Comparison of ENCODE assay signal across 8 cellular contexts in genomic region chr1:66374561-66375111, GRCh38.
DNase-seq lines count a peak whose midpoint lies in the region; ATAC-seq and TF ChIP-seq lines count a peak whose summit lies in the region.

No MANE protein-coding gene starts in this region.

- H2BK120ac ChIP-seq in neuronal stem cell (ENCODE audit: low read depth, low read length), result no peak overlapping the region

- H3K9me3 Mint-ChIP-seq in activated CD4-positive, alpha-beta memory T cell treated with anti-CD3 and anti-CD28 coated beads, Interleukin-2, amount 10 ng/mL, durations not matched to agents 7 days and 5 days, result no peaks in the 10 kb centered on the region

- no peaks in the 10 kb centered on the region for H3K27me3 Mint-ChIP-seq in activated CD4-positive, alpha-beta memory T cell treated with anti-CD3 and anti-CD28 coated beads, Interleukin-2, amount 10 ng/mL, durations not matched to agents 7 days and 5 days

- H3K4me3 ChIP-seq in BJ (ENCODE audit: low read depth, low read length) (no peak overlapping the region), tibial nerve (no peak overlapping the region), neuronal stem cell (ENCODE audit: low read length in 2 of 2) (no peak overlapping the region)

- no peak overlapping the region for H4K8ac ChIP-seq in neuronal stem cell (ENCODE audit: low read depth, low read length)

- H3K36me3 Mint-ChIP-seq in activated CD4-positive, alpha-beta memory T cell treated with anti-CD3 and anti-CD28 coated beads, Interleukin-2, amount 10 ng/mL, durations not matched to agents 7 days and 5 days (ENCODE audit: low read depth), result peaks cover 42% of the 10 kb centered on the region

- POLR2A ChIA-PET in BJ (lab: Charles Lee), result no interaction called here
- POLR2A ChIA-PET in activated CD4-positive, alpha-beta memory T cell treated with anti-CD3 and anti-CD28 coated beads, Interleukin-2, amount 10 ng/mL, durations not matched to agents 7 days and 5 days (lab: Charles Lee), result interaction anchor here (0.9 to 2.3 kb wide), 8 partner anchors 23 to 100 kb away, joined by 3 to 7 read pairs (median 4); no protein-coding TSS in a partner anchor

- no peak overlapping the region for H3K14ac ChIP-seq in neuronal stem cell (ENCODE audit: low read length)

- H3K23ac ChIP-seq in neuronal stem cell (ENCODE audit: low read depth, low read length, poor library complexity), result no peak overlapping the region

- H2BK15ac ChIP-seq in neuronal stem cell (ENCODE audit: low read length), result no peak overlapping the region

- H3K18ac ChIP-seq in neuronal stem cell (ENCODE audit: low read length), result no peak overlapping the region

- no peak overlapping the region for H2AFZ ChIP-seq in neuronal stem cell (ENCODE audit: low read length)

- TF ChIP-seq POLR2A in tibial nerve (IDR thresholded peaks at IDR 0.05), result no peak

- H2AK5ac ChIP-seq in neuronal stem cell (ENCODE audit: low read depth, low read length), result no peak overlapping the region

- TF ChIP-seq CTCF in BJ (IDR thresholded peaks at IDR 0.05; ENCODE audit: insufficient read depth, low read depth, low read length) (no peak), tibial nerve (IDR thresholded peaks at IDR 0.05) (no peak)

- H3K27ac ChIP-seq in tibial nerve, result peak overlapping the region in 3 of 4 donors; percentile 46 to 77 (median 53)
- H3K27ac ChIP-seq in neuronal stem cell (replicated peaks; ENCODE audit: low read length), result no peak overlapping the region

- peak overlapping the region; percentile 87 for H3K27ac Mint-ChIP-seq in activated CD4-positive, alpha-beta memory T cell treated with anti-CD3 and anti-CD28 coated beads, Interleukin-2, amount 10 ng/mL, durations not matched to agents 7 days and 5 days

- CTCF ChIA-PET in BJ (lab: Yijun Ruan, JAX), result interaction anchor here (2.0 kb wide), 1 partner anchor 71 kb away, joined by 7 read pairs; no protein-coding TSS in a partner anchor
- CTCF ChIA-PET in activated CD4-positive, alpha-beta memory T cell treated with anti-CD3 and anti-CD28 coated beads, Interleukin-2, amount 10 ng/mL, durations not matched to agents 7 days and 5 days (lab: Charles Lee), result interaction anchor here (1.1 to 4.1 kb wide), 2 partner anchors 12 to 72 kb away, joined by 3 to 20 read pairs; no protein-coding TSS in a partner anchor

- no peak overlapping the region for H3K4me2 ChIP-seq in neuronal stem cell (ENCODE audit: insufficient read depth, low read length, poor library complexity, severe bottlenecking)

- DNase-seq in BJ (ENCODE audit: low read depth) (peak; percentile 51), left cardiac atrium (no peak), tibial nerve (ENCODE audit: low spot score in 2 of 2) (no peak), neuronal stem cell (ENCODE audit: low spot score) (no peak), GOT3 (lab: John Stamatoyannopoulos, UW) (no peak)
- peak; percentile 33 for DNase-seq in activated CD4-positive, alpha-beta memory T cell treated with anti-CD3 and anti-CD28 coated beads, Interleukin-2, amount 10 ng/mL, durations not matched to agents 7 days and 5 days

- no peak overlapping the region for H2BK12ac ChIP-seq in neuronal stem cell (ENCODE audit: low read length)

- H2BK5ac ChIP-seq in neuronal stem cell (ENCODE audit: low read length), result no peak overlapping the region

- no peak overlapping the region for H4K91ac ChIP-seq in neuronal stem cell (ENCODE audit: low read depth, low read length, poor library complexity)

- ATAC-seq in GM19324 (IDR thresholded peaks at IDR 0.05; ENCODE audit: low FRiP score, unreplicated experiment), result peak; percentile 37
- ATAC-seq in HG03280 (IDR thresholded peaks at IDR 0.05; ENCODE audit: unreplicated experiment), result peak; percentile 45
- peak; percentile 21 to 73 for ATAC-seq in left cardiac atrium

- H3K4me3 Mint-ChIP-seq in activated CD4-positive, alpha-beta memory T cell treated with anti-CD3 and anti-CD28 coated beads, Interleukin-2, amount 10 ng/mL, durations not matched to agents 7 days and 5 days, result peak overlapping the region; percentile 49

- no peak overlapping the region for H3K4ac ChIP-seq in neuronal stem cell (ENCODE audit: low read length)

- intact Hi-C loops in left cardiac atrium (cut with DNase I), result loop anchor here in 1 of 2 donors (10.0 kb wide), 1 partner anchor 60 kb away; no protein-coding TSS in a partner anchor

- no peak overlapping the region for H3K9ac ChIP-seq in neuronal stem cell (ENCODE audit: low read depth, low read length, poor library complexity)

- 21 to 30% methylated on average over 2 of the region's 2 CpGs for WGBS in tibial nerve, 2 donors
- no CpG with 5 or more reads among the region's 2 CpGs for WGBS in neuronal stem cell (ENCODE audit: extremely low coverage in 2 of 2, insufficient read length in 2 of 2, insufficient replicate concordance in 1 of 2), 2 donors

- no peaks in the 10 kb centered on the region for H3K79me1 ChIP-seq in neuronal stem cell (ENCODE audit: low read depth, low read length)

- peaks cover 62% of the 10 kb centered on the region for H3K4me1 Mint-ChIP-seq in activated CD4-positive, alpha-beta memory T cell treated with anti-CD3 and anti-CD28 coated beads, Interleukin-2, amount 10 ng/mL, durations not matched to agents 7 days and 5 days

- no peak for TF ChIP-seq EP300 in tibial nerve (IDR thresholded peaks at IDR 0.05)

- H3K36me3 ChIP-seq in BJ (ENCODE audit: control insufficient read depth, insufficient read depth, low read length) (peaks cover 6% of the 10 kb centered on the region), tibial nerve (peaks cover 0 to 11% (median 0%) of the 10 kb centered on the region in 3 donors), neuronal stem cell (replicated peaks in 1 of 2; ENCODE audit: control insufficient read depth in 2 of 2, insufficient read depth in 2 of 2, low read length in 2 of 2) (peaks cover 4 to 50% of the 10 kb centered on the region in 2 donors)

- no peaks in the 10 kb centered on the region for H3K9me3 ChIP-seq in tibial nerve
- no peaks in the 10 kb centered on the region for H3K9me3 ChIP-seq in neuronal stem cell (replicated peaks in 1 of 2; ENCODE audit: control insufficient read depth in 2 of 2, insufficient read depth in 1 of 2, low read depth in 1 of 2, low read length in 2 of 2)

- peaks cover 0 to 48% (median 34%) of the 10 kb centered on the region in 4 donors for H3K4me1 ChIP-seq in tibial nerve
- peaks cover 6 to 14% of the 10 kb centered on the region in 2 donors for H3K4me1 ChIP-seq in neuronal stem cell (ENCODE audit: control insufficient read depth in 2 of 2, insufficient read depth in 1 of 2, low read depth in 1 of 2, low read length in 2 of 2)

- H3K27me3 ChIP-seq in BJ (ENCODE audit: control insufficient read depth, insufficient read depth, low read length) (no peaks in the 10 kb centered on the region), tibial nerve (no peaks in the 10 kb centered on the region), neuronal stem cell (ENCODE audit: control insufficient read depth in 3 of 3, insufficient read depth in 3 of 3, low read depth in 1 of 3, low read length in 3 of 3) (no peaks in the 10 kb centered on the region)

Comparison
In these comparisons a context has a peak if more than half of its experiments do, and no peak if none do; other contexts are left out.
1. DNase-seq: peak in BJ (single experiment) and activated CD4-positive, alpha-beta memory T cell treated with anti-CD3 and anti-CD28 coated beads, Interleukin-2, amount 10 ng/mL, durations not matched to agents 7 days and 5 days (single experiment); none in left cardiac atrium (single experiment), tibial nerve (0 of 2), neuronal stem cell (single experiment) and GOT3 (single experiment).
2. Peak in every context shown above with its lines, with median percentiles within 50 percentile points of each other: ATAC-seq.